ENCODE assay signal across 18 cellular contexts in the genomic region with DNA sequence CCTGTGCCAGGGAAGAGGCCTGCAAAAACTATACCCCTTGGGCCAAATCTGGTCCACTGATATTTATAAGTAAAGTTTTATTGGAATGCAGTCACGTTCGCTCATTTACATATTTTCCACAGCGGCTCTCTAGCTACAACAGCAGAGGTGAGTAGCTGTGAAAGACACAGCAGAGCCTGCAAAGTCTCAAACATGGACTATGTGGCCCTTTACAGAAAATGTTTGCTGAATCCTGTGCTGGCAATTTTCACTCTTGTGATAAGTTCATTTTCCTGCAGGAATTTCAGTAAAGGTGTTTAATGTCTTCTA.
DNase-seq lines count a peak whose midpoint lies in the region; ATAC-seq, FAIRE-seq and TF ChIP-seq lines count a peak whose summit lies in the region.
"Had no signal": no experiment of that assay in that cellular context is flagged by ENCODE, and none has a peak within 500 bp of the region (broad histone marks: within the 10 kb centered on the region; RNA-seq: fewer than 3 reads in every experiment).

No MANE protein-coding gene starts in this region.

- H3K27me3 Mint-ChIP-seq in activated naive CD4-positive, alpha-beta T cell treated with anti-CD3 and anti-CD28 coated beads, Interleukin-2, amount 10 ng/mL, durations not matched to agents 7 days and 5 days, result peaks cover 15% of the 10 kb centered on the region

- H3K27ac Mint-ChIP-seq in activated naive CD4-positive, alpha-beta T cell treated with anti-CD3 and anti-CD28 coated beads, Interleukin-2, amount 10 ng/mL, durations not matched to agents 7 days and 5 days, result no peak overlapping the region
- H3K27ac Mint-ChIP-seq: activated CD4-positive, alpha-beta memory T cell treated with anti-CD3 and anti-CD28 coated beads for 36 hours; CD14-positive monocyte had no signal

- H3K36me3 ChIP-seq in ACC112 (ENCODE audit: insufficient read depth, low read length), result no peaks in the 10 kb centered on the region
- no peaks in the 10 kb centered on the region for H3K36me3 ChIP-seq in SJCRH30
- H3K36me3 ChIP-seq in hepatocyte (replicated peaks; ENCODE audit: insufficient read depth, low read depth), result no peaks in the 10 kb centered on the region
- no peaks in the 10 kb centered on the region for H3K36me3 ChIP-seq in pancreas
- H3K36me3 ChIP-seq in gastrocnemius medialis, result no peaks in the 10 kb centered on the region
- H3K36me3 ChIP-seq: cardiac muscle cell had no signal

- intact Hi-C loops in pancreas (cut with DNase I) (loop anchor here in 1 of 3 donors (5.0 kb wide), 1 partner anchor 67 kb away; no protein-coding TSS in a partner anchor), gastrocnemius medialis (cut with DNase I; ENCODE audit: low total_unique reads) (no loop called here)

- H3K4me1 ChIP-seq in ACC112 (ENCODE audit: control insufficient read depth, insufficient read depth, low read length, unreplicated experiment) (peaks cover 59% of the 10 kb centered on the region), SJCRH30 (peaks cover 23% of the 10 kb centered on the region), hepatocyte (ENCODE audit: insufficient read depth) (peaks cover 29% of the 10 kb centered on the region), pancreas (peaks cover 70 to 84% (median 73%) of the 10 kb centered on the region in 3 donors), gastrocnemius medialis (peaks cover 0 to 3% of the 10 kb centered on the region in 2 donors)

- H3K9me3 Mint-ChIP-seq in activated naive CD4-positive, alpha-beta T cell treated with anti-CD3 and anti-CD28 coated beads, Interleukin-2, amount 10 ng/mL, durations not matched to agents 7 days and 5 days, result no peaks in the 10 kb centered on the region
- H3K9me3 Mint-ChIP-seq: activated CD4-positive, alpha-beta memory T cell treated with anti-CD3 and anti-CD28 coated beads for 36 hours; CD14-positive monocyte had no signal

- CTCF ChIA-PET in activated naive CD4-positive, alpha-beta T cell treated with anti-CD3 and anti-CD28 coated beads, Interleukin-2, amount 10 ng/mL, durations not matched to agents 7 days and 5 days (lab: Charles Lee), result no interaction called here

- H2AFZ ChIP-seq in ACC112 (ENCODE audit: low read length, unreplicated experiment) (peak overlapping the region; percentile 80), hepatocyte (peak overlapping the region; percentile 23)

- TF ChIP-seq CTCF in hepatocyte (IDR thresholded peaks at IDR 0.05; ENCODE audit: poor library complexity) (no peak), pancreas (IDR thresholded peaks at IDR 0.05) (no peak), gastrocnemius medialis (IDR thresholded peaks at IDR 0.05 in 4 of 5, conservative IDR thresholded peaks at IDR 0.05 in 1 of 5) (no peak)

- DNase-seq in SJCRH30 (no peak), hepatocyte (ENCODE audit: low spot score) (no peak), pancreas (no peak), cortex of kidney (lab: John Stamatoyannopoulos, UW) (no peak), NCI-H1048 (lab: John Stamatoyannopoulos, UW) (no peak), gastrocnemius medialis (no peak)
- no peak for DNase-seq in activated naive CD4-positive, alpha-beta T cell treated with anti-CD3 and anti-CD28 coated beads, Interleukin-2, amount 10 ng/mL, durations not matched to agents 7 days and 5 days
- DNase-seq: activated CD4-positive, alpha-beta memory T cell treated with anti-CD3 and anti-CD28 coated beads for 36 hours; activated CD4-positive, CD25-positive, alpha-beta regulatory T cell; activated gamma-delta T cell; DMS 273 treated with DMSO at 0.1 percent for 48 hours; foreskin melanocyte; NCI-H1694 treated with DMSO at 0.1 percent for 48 hours; stimulated activated CD8-positive, alpha-beta memory T cell treated with anti-CD3 and anti-CD28 coated beads, Interleukin-4, amount 100 ng/mL, for 48 hours had no signal

- H3K9me2 ChIP-seq in hepatocyte (replicated peaks; ENCODE audit: insufficient read depth), result no peaks in the 10 kb centered on the region

- H3K27me3 ChIP-seq in ACC112 (ENCODE audit: insufficient read depth, low read length), result no peaks in the 10 kb centered on the region
- H3K27me3 ChIP-seq in SJCRH30, result no peaks in the 10 kb centered on the region
- no peaks in the 10 kb centered on the region for H3K27me3 ChIP-seq in hepatocyte
- no peaks in the 10 kb centered on the region for H3K27me3 ChIP-seq in pancreas
- no peaks in the 10 kb centered on the region for H3K27me3 ChIP-seq in gastrocnemius medialis
- H3K27me3 ChIP-seq: cardiac muscle cell had no signal

- no peaks in the 10 kb centered on the region for H3K4me1 Mint-ChIP-seq in activated naive CD4-positive, alpha-beta T cell treated with anti-CD3 and anti-CD28 coated beads, Interleukin-2, amount 10 ng/mL, durations not matched to agents 7 days and 5 days

- FAIRE-seq in pancreas (lab: Jason Lieb, UNC), result no peak

- WGBS in hepatocyte (ENCODE audit: low lambda C conversion rate, missing lambda C conversion rate), result 94% methylated on average over 3 of the region's 3 CpGs
- 37 to 42% methylated on average over 3 of the region's 3 CpGs for WGBS in pancreas, 2 donors

- no peaks in the 10 kb centered on the region for H4K20me1 ChIP-seq in hepatocyte (ENCODE audit: insufficient read depth, poor library complexity, severe bottlenecking)

- H3K4me2 ChIP-seq in hepatocyte, result peak overlapping the region; percentile 26

- ATAC-seq in pancreas (no peak), gastrocnemius medialis (no peak)

- in situ Hi-C loops in gastrocnemius medialis (cut with MboI; ENCODE audit: low sequenced_read_pairs in 4 of 4), result no loop called here

- H3K4me3 Mint-ChIP-seq in activated naive CD4-positive, alpha-beta T cell treated with anti-CD3 and anti-CD28 coated beads, Interleukin-2, amount 10 ng/mL, durations not matched to agents 7 days and 5 days, result no peak overlapping the region
- H3K4me3 Mint-ChIP-seq: activated CD4-positive, alpha-beta memory T cell treated with anti-CD3 and anti-CD28 coated beads for 36 hours had no signal

- H3K4me3 ChIP-seq in ACC112 (ENCODE audit: low read depth, low read length) (no peak overlapping the region), SJCRH30 (no peak overlapping the region), hepatocyte (no peak overlapping the region), pancreas (no peak overlapping the region), gastrocnemius medialis (no peak overlapping the region)
- H3K4me3 ChIP-seq: cardiac muscle cell, SK-N-MC had no signal

- H3K79me2 ChIP-seq in ACC112 (ENCODE audit: control insufficient read depth, insufficient read depth, low read length, unreplicated experiment) (no peaks in the 10 kb centered on the region), hepatocyte (no peaks in the 10 kb centered on the region)

- H3K9me3 ChIP-seq in SJCRH30 (replicated peaks) (no peaks in the 10 kb centered on the region), hepatocyte (ENCODE audit: low read depth) (no peaks in the 10 kb centered on the region), pancreas (no peaks in the 10 kb centered on the region), gastrocnemius medialis (no peaks in the 10 kb centered on the region)

- H3K27ac ChIP-seq in ACC112 (ENCODE audit: low read depth, low read length) (peak overlapping the region; percentile 77), SJCRH30 (0 out of 2 replicates have a peak overlapping the region, but pooled peaks have one; percentile 3), hepatocyte (peak overlapping the region; percentile 84), pancreas (peak overlapping the region; percentile 79 to 93 (median 86)), gastrocnemius medialis (no peak overlapping the region)
- H3K27ac ChIP-seq: cardiac muscle cell, SK-N-MC had no signal

- H3K36me3 Mint-ChIP-seq in activated naive CD4-positive, alpha-beta T cell treated with anti-CD3 and anti-CD28 coated beads, Interleukin-2, amount 10 ng/mL, durations not matched to agents 7 days and 5 days, result no peaks in the 10 kb centered on the region
- H3K36me3 Mint-ChIP-seq: activated CD4-positive, alpha-beta memory T cell treated with anti-CD3 and anti-CD28 coated beads for 36 hours; CD14-positive monocyte had no signal

- TF ChIP-seq POLR2A in gastrocnemius medialis (IDR thresholded peaks at IDR 0.05), result no peak

Comparison
In these comparisons a context has a peak if more than half of its experiments do, and no peak if none do; other contexts are left out.
1. H3K27ac ChIP-seq: peak in ACC112 (single experiment), SJCRH30 (single experiment), hepatocyte (single experiment) and pancreas (4 of 4); none in gastrocnemius medialis (0 of 4).